ENCODE assay signal across 20 cellular contexts in the genomic region with DNA sequence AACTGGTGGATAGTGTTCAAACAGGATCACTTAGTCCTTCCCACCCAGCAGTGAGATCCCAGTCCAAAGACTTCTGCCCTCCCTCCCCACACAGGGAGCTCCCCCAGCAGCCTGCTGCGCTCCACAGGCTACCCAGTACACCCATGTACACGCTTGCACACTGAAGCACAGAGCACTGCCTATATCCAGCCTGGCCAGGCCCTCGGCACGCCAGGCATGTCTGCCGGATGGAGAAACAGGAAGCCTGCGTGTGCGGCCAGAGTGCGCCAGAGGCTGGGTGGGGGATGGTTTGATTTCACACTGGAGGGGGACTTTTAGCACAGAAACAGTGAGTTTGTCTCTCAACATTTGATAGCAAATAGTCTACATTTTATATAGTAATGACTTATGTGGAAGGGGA.
DNase-seq lines count a peak whose midpoint lies in the region; ATAC-seq, FAIRE-seq and TF ChIP-seq lines count a peak whose summit lies in the region.
"Had no signal": no experiment of that assay in that cellular context is flagged by ENCODE, and none has a peak within 500 bp of the region (broad histone marks: within the 10 kb centered on the region; RNA-seq: fewer than 3 reads in every experiment).

No MANE protein-coding gene starts in this region.

- no peak overlapping the region for H3K27ac Mint-ChIP-seq in activated T-helper 17 cell treated with anti-CD3 and anti-CD28 coated beads, Interleukin-2, amount 50 U/mL, for 72 hours
- H3K27ac Mint-ChIP-seq: mesothelial cell of epicardium; T-helper 2 cell treated with Interferon-gamma antibody and Interleukin-4, amounts not matched to agents 5 μg/mL and 100 μg/mL, for 36 hours had no signal

- TF ChIP-seq RAD21 in H1 (IDR thresholded peaks at IDR 0.05 in 1 of 2, conservative IDR thresholded peaks at IDR 0.05 in 1 of 2; ENCODE audit: low read depth in 2 of 2, low read length in 2 of 2), result no peak

- no peaks in the 10 kb centered on the region for H3K4me1 Mint-ChIP-seq in activated T-helper 17 cell treated with anti-CD3 and anti-CD28 coated beads, Interleukin-2, amount 50 U/mL, for 72 hours
- H3K4me1 Mint-ChIP-seq: neural crest cell had no signal

- H3K56ac ChIP-seq in H1 (replicated peaks; ENCODE audit: insufficient read length, low read depth, low read length), result no peak overlapping the region

- TF ChIP-seq CTCF in PC-3 (conservative IDR thresholded peaks at IDR 0.05; ENCODE audit: low read depth, low read length), result no peak
- no peak for TF ChIP-seq CTCF in H1 (IDR thresholded peaks at IDR 0.05; ENCODE audit: control extremely low read depth in 1 of 3, insufficient read depth in 1 of 3, low read depth in 1 of 3, low read length in 3 of 3)
- no peak for TF ChIP-seq CTCF in breast epithelium (IDR thresholded peaks at IDR 0.05)

- H2AFZ ChIP-seq in PC-3 (ENCODE audit: low read length), result no peak overlapping the region
- no peak overlapping the region for H2AFZ ChIP-seq in H1 (ENCODE audit: low read length)
- H2AFZ ChIP-seq: hepatocyte had no signal

- no peaks in the 10 kb centered on the region for H3K79me1 ChIP-seq in H1 (ENCODE audit: low read depth, low read length)

- H3K4me3 ChIP-seq in PC-3 (ENCODE audit: low read length), result no peak overlapping the region
- no peak overlapping the region for H3K4me3 ChIP-seq in H1 (ENCODE audit: extremely low read depth in 1 of 4, insufficient read depth in 2 of 4, low read depth in 3 of 4, low read length in 4 of 4)
- H3K4me3 ChIP-seq in breast epithelium, result no peak overlapping the region
- H3K4me3 ChIP-seq: hepatocyte, psoas muscle, SJSA1, testis had no signal

- no peaks in the 10 kb centered on the region for H3K23me2 ChIP-seq in H1 (ENCODE audit: low read depth, low read length)

- no peak for FAIRE-seq in H1 (lab: Jason Lieb, UNC)

- BruUV-seq in PC-3 (replicated peaks; lab: Mats Ljungman, UMichigan), result no TSS peak

- no peaks in the 10 kb centered on the region for H3F3A ChIP-seq in PC-3 (ENCODE audit: low read length, unreplicated experiment)

- no peak overlapping the region for H3K4me3 Mint-ChIP-seq in activated T-helper 17 cell treated with anti-CD3 and anti-CD28 coated beads, Interleukin-2, amount 50 U/mL, for 72 hours
- H3K4me3 Mint-ChIP-seq: mesothelial cell of epicardium; neural crest cell; T-helper 2 cell treated with Interferon-gamma antibody and Interleukin-4, amounts not matched to agents 5 μg/mL and 100 μg/mL, for 36 hours had no signal

- H2BK20ac ChIP-seq in H1 (ENCODE audit: low read length), result no peak overlapping the region

- no peak overlapping the region for H3K9ac ChIP-seq in PC-3 (ENCODE audit: low read length)
- H3K9ac ChIP-seq in H1 (replicated peaks in 1 of 4; ENCODE audit: extremely low read depth in 1 of 4, low read depth in 3 of 4, low read length in 3 of 4), result no peak overlapping the region

- H3K18ac ChIP-seq in H1 (ENCODE audit: extremely low read depth, low read length), result no peak overlapping the region

- no peaks in the 10 kb centered on the region for H3K9me2 ChIP-seq in PC-3 (replicated peaks; ENCODE audit: low read length)

- H4K20me1 ChIP-seq in PC-3 (ENCODE audit: low read length) (no peaks in the 10 kb centered on the region), H1 (replicated peaks in 1 of 2; ENCODE audit: control insufficient read depth in 1 of 2, insufficient read depth in 2 of 2, low read length in 2 of 2) (no peaks in the 10 kb centered on the region)

- intact Hi-C loops in PC-3 (cut with micrococcal nuclease), result no loop called here
- intact Hi-C loops in breast epithelium (cut with DNase I; ENCODE audit: low total_unique reads), result no loop called here

- no peak overlapping the region for H3K4me2 ChIP-seq in PC-3 (ENCODE audit: low read length)
- H3K4me2 ChIP-seq in H1 (ENCODE audit: insufficient read depth in 1 of 2, low read depth in 2 of 2, low read length in 2 of 2), result no peak overlapping the region
- H3K4me2 ChIP-seq: hepatocyte had no signal

- no peak overlapping the region for H2AK5ac ChIP-seq in H1 (ENCODE audit: low read depth, low read length)

- POLR2A ChIA-PET in PC-3 (lab: Charles Lee; ENCODE audit: unreplicated experiment), result no interaction called here
- POLR2A ChIA-PET in H1 (lab: Charles Lee; ENCODE audit: partially characterized antibody), result no interaction called here

- TF ChIP-seq POLR2A in H1 (IDR thresholded peaks at IDR 0.05; ENCODE audit: control extremely low read depth in 1 of 2, low read depth in 2 of 2, low read length in 2 of 2), result no peak
- TF ChIP-seq POLR2A in breast epithelium (IDR thresholded peaks at IDR 0.05), result no peak

- H4K91ac ChIP-seq in H1 (replicated peaks; ENCODE audit: insufficient read length, low read length), result no peak overlapping the region

- no peaks in the 10 kb centered on the region for H3K79me2 ChIP-seq in PC-3 (ENCODE audit: low read length)
- no peaks in the 10 kb centered on the region for H3K79me2 ChIP-seq in H1 (ENCODE audit: control insufficient read depth in 1 of 2, insufficient read depth in 2 of 2, low read length in 2 of 2)
- H3K79me2 ChIP-seq: hepatocyte had no signal

- CTCF ChIA-PET in PC-3 (lab: Charles Lee), result no interaction called here
- CTCF ChIA-PET in H1 (lab: Charles Lee; ENCODE audit: partially characterized antibody), result interaction anchor here (0.6 kb wide), 1 partner anchor 513 kb away, joined by 3 read pairs; no protein-coding TSS in a partner anchor

- H2BK12ac ChIP-seq in H1 (ENCODE audit: low read depth, low read length), result no peak overlapping the region

- H3K9me3 ChIP-seq in PC-3 (ENCODE audit: low read length) (no peaks in the 10 kb centered on the region), H1 (ENCODE audit: insufficient read depth in 2 of 2, low read depth in 1 of 2, low read length in 1 of 2) (no peaks in the 10 kb centered on the region), breast epithelium (no peaks in the 10 kb centered on the region)
- H3K9me3 ChIP-seq: psoas muscle, SJSA1, testis had no signal

- H2BK5ac ChIP-seq in H1 (ENCODE audit: low read depth, low read length), result no peak overlapping the region

- H3K27ac ChIP-seq in PC-3 (ENCODE audit: low read length), result no peak overlapping the region
- H3K27ac ChIP-seq in H1 (ENCODE audit: low read depth, low read length), result no peak overlapping the region
- no peak overlapping the region for H3K27ac ChIP-seq in breast epithelium
- H3K27ac ChIP-seq: hepatocyte, psoas muscle, SJSA1, testis had no signal

- DNase-seq in PC-3 (no peak), H1 (ENCODE audit: low read depth in 1 of 2, low spot score in 2 of 2) (no peak), pulmonary artery endothelial cell (ENCODE audit: low read depth, low spot score) (peak; percentile 10), breast epithelium (ENCODE audit: low spot score in 2 of 2) (no peak), DMS53 treated with DMSO at 0.1 percent for 48 hours (lab: John Stamatoyannopoulos, UW; ENCODE audit: unreplicated experiment) (no peak)
- DNase-seq: activated CD4-positive, alpha-beta T cell treated with anti-CD3 and anti-CD28 coated beads for 48 hours; activated effector memory CD4-positive, alpha-beta T cell treated with Interleukin-2 at 50 U/mL for 16 hours; AML-193; effector CD4-positive, alpha-beta T cell; NCI-H2029 treated with DMSO at 0.1 percent for 48 hours; NCI-H524; psoas muscle; testis had no signal

- no peaks in the 10 kb centered on the region for H3K36me3 Mint-ChIP-seq in activated T-helper 17 cell treated with anti-CD3 and anti-CD28 coated beads, Interleukin-2, amount 50 U/mL, for 72 hours (ENCODE audit: low read depth)
- H3K36me3 Mint-ChIP-seq: mesothelial cell of epicardium had no signal

- TF ChIP-seq EP300 in H1 (IDR thresholded peaks at IDR 0.05; ENCODE audit: borderline replicate concordance in 1 of 2, low read depth in 2 of 2, low read length in 2 of 2), result no peak

- H2BK15ac ChIP-seq in H1 (ENCODE audit: low read length), result no peak overlapping the region

- no peak overlapping the region for H3K23ac ChIP-seq in H1 (ENCODE audit: insufficient read length)

- no peak overlapping the region for H3K14ac ChIP-seq in H1 (ENCODE audit: insufficient read length)

- H3K27me3 Mint-ChIP-seq in activated T-helper 17 cell treated with anti-CD3 and anti-CD28 coated beads, Interleukin-2, amount 50 U/mL, for 72 hours, result no peaks in the 10 kb centered on the region

- H3K27me3 ChIP-seq in PC-3 (ENCODE audit: low read length) (peaks cover 20% of the 10 kb centered on the region; the same call in 1 of the 2 replicates), H1 (replicated peaks in 1 of 4; ENCODE audit: control insufficient read depth in 3 of 4, extremely low read depth in 1 of 4, insufficient read depth in 3 of 4, low read length in 3 of 4) (no peaks in the 10 kb centered on the region), breast epithelium (no peaks in the 10 kb centered on the region)
- H3K27me3 ChIP-seq: hepatocyte, SJSA1, testis had no signal

- H2BK120ac ChIP-seq in H1 (replicated peaks; ENCODE audit: low read depth, low read length), result no peak overlapping the region

- H3K4ac ChIP-seq in H1 (replicated peaks; ENCODE audit: insufficient read length, low read depth, low read length), result no peak overlapping the region

- ATAC-seq in GM18870 (IDR thresholded peaks at IDR 0.05; ENCODE audit: unreplicated experiment), result peak; percentile 59
- ATAC-seq in PC-3, result peak; percentile 74
- ATAC-seq in activated T-helper 17 cell treated with anti-CD3 and anti-CD28 coated beads, Interleukin-2, amount 50 U/mL, for 72 hours (replicated peaks), result no peak
- ATAC-seq: psoas muscle had no signal

- no peak overlapping the region for H4K5ac ChIP-seq in H1 (ENCODE audit: insufficient read length, low read depth, low read length)

- 99% methylated on average over 8 of the region's 8 CpGs; no CpG with 5 or more reads in 1 of the 2 experiments for WGBS in H1 (ENCODE audit: extremely low coverage in 1 of 2, insufficient coverage in 1 of 2, insufficient read length in 1 of 2, insufficient replicate concordance in 2 of 2, low coverage in 1 of 2, low lambda C conversion rate in 2 of 2, missing lambda C conversion rate in 1 of 2), 2 experiments

- H3K36me3 ChIP-seq in PC-3 (ENCODE audit: low read depth, low read length) (no peaks in the 10 kb centered on the region), H1 (ENCODE audit: control insufficient read depth in 2 of 4, insufficient read depth in 4 of 4, low read length in 3 of 4) (no peaks in the 10 kb centered on the region), breast epithelium (no peaks in the 10 kb centered on the region)
- H3K36me3 ChIP-seq: SJSA1 had no signal

- H4K8ac ChIP-seq in H1 (ENCODE audit: extremely low read depth, insufficient read depth, low read length), result peak overlapping the region; percentile 65; the same call in 1 of the 2 replicates

- no peaks in the 10 kb centered on the region for H3K4me1 ChIP-seq in PC-3 (ENCODE audit: insufficient read depth, low read length)
- H3K4me1 ChIP-seq in H1 (replicated peaks in 1 of 4; ENCODE audit: control insufficient read depth in 3 of 4, insufficient read depth in 4 of 4, low read length in 3 of 4), result no peaks in the 10 kb centered on the region; a peak in 1 of 7 replicates
- no peaks in the 10 kb centered on the region for H3K4me1 ChIP-seq in breast epithelium
- H3K4me1 ChIP-seq: psoas muscle, SJSA1, testis had no signal

- H3K9me3 Mint-ChIP-seq in activated T-helper 17 cell treated with anti-CD3 and anti-CD28 coated beads, Interleukin-2, amount 50 U/mL, for 72 hours, result peaks cover 4% of the 10 kb centered on the region
- H3K9me3 Mint-ChIP-seq: mesothelial cell of epicardium, neural crest cell had no signal

TF ChIP-seq in H1, 55 proteins besides CTCF, POLR2A, EP300 and RAD21 (continues in another document):
- TF ChIP-seq CEBPB (IDR thresholded peaks at IDR 0.05; ENCODE audit: low read depth, low read length), result no peak
